ENCODE assay signal across 28 cellular contexts in genomic region chr1:110058591-110058990, GRCh38. TPM values are rescaled to one million over a fixed set of nuclear protein-coding genes. Genes with fewer than 3 reads are reported as not detected.
DNase-seq lines count a peak whose midpoint lies in the region; ATAC-seq and TF ChIP-seq lines count a peak whose summit lies in the region.
"Had no signal": no experiment of that assay in that cellular context is flagged by ENCODE, and none has a peak within 500 bp of the region (broad histone marks: within the 10 kb centered on the region; RNA-seq: fewer than 3 reads in every experiment).

No MANE protein-coding gene starts in this region.

- dilution Hi-C loops in mammary epithelial cell (cut with HindIII; ENCODE audit: low sequenced_read_pairs): no loop called here

- H3K4me3 Mint-ChIP-seq in MCF 10A (ENCODE audit: unreplicated experiment) (no peak overlapping the region), type B pancreatic cell (peak overlapping the region; percentile 42), GM23338 (no peak overlapping the region)
- H3K4me3 Mint-ChIP-seq in activated T-helper 17 cell treated with anti-CD3 and anti-CD28 coated beads, Interleukin-2, amount 50 U/mL, for 72 hours: no peak overlapping the region
- H3K4me3 Mint-ChIP-seq in CD8-positive, alpha-beta memory T cell: no peak overlapping the region
- H3K4me3 Mint-ChIP-seq: activated CD8-positive, alpha-beta T cell treated with anti-CD3 and anti-CD28 coated beads, Interleukin-2, amount 10 ng/mL, durations not matched to agents 7 days and 5 days; activated naive CD4-positive, alpha-beta T cell treated with anti-CD3 and anti-CD28 coated beads, Interleukin-2, amount 50 U/mL, for 24 hours; effector memory CD8-positive, alpha-beta T cell had no signal

- POLR2A ChIA-PET in MCF 10A (lab: Yijun Ruan, JAX): interaction anchor here (1.4 kb wide), 1 partner anchor 24 kb away, joined by 5 read pairs; the partner anchor contains the start of gene STRIP1
- POLR2A ChIA-PET in CD8-positive, alpha-beta memory T cell (lab: Charles Lee): no interaction called here

- H3K4me1 Mint-ChIP-seq in MCF 10A (ENCODE audit: insufficient read depth, unreplicated experiment): no peaks in the 10 kb centered on the region
- H3K4me1 Mint-ChIP-seq in activated T-helper 17 cell treated with anti-CD3 and anti-CD28 coated beads, Interleukin-2, amount 50 U/mL, for 72 hours: peaks cover 4% of the 10 kb centered on the region
- peaks cover 52% of the 10 kb centered on the region for H3K4me1 Mint-ChIP-seq in type B pancreatic cell (ENCODE audit: unreplicated experiment)
- H3K4me1 Mint-ChIP-seq in CD8-positive, alpha-beta memory T cell: peaks cover 4 to 7% (median 5%) of the 10 kb centered on the region in 3 donors
- no peaks in the 10 kb centered on the region; the same call in 2 of the 3 replicates for H3K4me1 Mint-ChIP-seq in GM23338
- H3K4me1 Mint-ChIP-seq: activated naive CD4-positive, alpha-beta T cell treated with anti-CD3 and anti-CD28 coated beads, Interleukin-2, amount 50 U/mL, for 24 hours had no signal

- H3K9me2 ChIP-seq in hepatocyte (replicated peaks; ENCODE audit: insufficient read depth) (no peaks in the 10 kb centered on the region), GM23338 (ENCODE audit: insufficient read depth) (no peaks in the 10 kb centered on the region)

- CTCF ChIA-PET in MCF 10A (lab: Yijun Ruan, JAX): interaction anchor here (1.3 to 9.6 kb wide), 8 partner anchors 10 to 45 kb away, joined by 5 to 183 read pairs (median 8); partner anchors contain the start of gene STRIP1
- CTCF ChIA-PET in mammary epithelial cell (lab: Charles Lee; ENCODE audit: low non-redundant PET): no interaction called here
- CTCF ChIA-PET in CD8-positive, alpha-beta memory T cell (lab: Charles Lee): interaction anchor here (1.4 to 1.8 kb wide), 2 partner anchors 13 to 18 kb away, joined by 4 to 6 read pairs; no protein-coding TSS in a partner anchor

- H3K9me3 ChIP-seq in mammary epithelial cell (replicated peaks; ENCODE audit: insufficient read depth, low read length) (no peaks in the 10 kb centered on the region), hepatocyte (ENCODE audit: low read depth) (no peaks in the 10 kb centered on the region)
- no peaks in the 10 kb centered on the region for H3K9me3 ChIP-seq in CD8-positive, alpha-beta memory T cell (ENCODE audit: low read length)
- H3K9me3 ChIP-seq: MG63, right lobe of liver, upper lobe of left lung had no signal

- BruUV-seq in MCF 10A (replicated peaks; lab: Mats Ljungman, UMichigan) (no TSS peak), mammary epithelial cell (replicated peaks; lab: Mats Ljungman, UMichigan) (no TSS peak)

- TF ChIP-seq CTCF in MCF 10A (IDR thresholded peaks at IDR 0.05; ENCODE audit: unreplicated experiment) (no peak), mammary epithelial cell (conservative IDR thresholded peaks at IDR 0.05 in 1 of 2, IDR thresholded peaks at IDR 0.05 in 1 of 2; ENCODE audit: extremely low read depth in 1 of 2, insufficient read depth in 1 of 2, low read depth in 1 of 2, low read length in 2 of 2) (no peak), hepatocyte (IDR thresholded peaks at IDR 0.05; ENCODE audit: poor library complexity) (no peak), type B pancreatic cell (conservative IDR thresholded peaks at IDR 0.05) (no peak), GM23338 (conservative IDR thresholded peaks at IDR 0.05; ENCODE audit: low read depth in 2 of 2) (no peak)

- intact Hi-C loops in MCF 10A (cut with micrococcal nuclease) (loop anchor here (10.0 kb wide), 1 partner anchor 436 kb away; no protein-coding TSS in a partner anchor), mammary epithelial cell (cut with micrococcal nuclease) (no loop called here)

- no peak overlapping the region for H3K4me2 ChIP-seq in mammary epithelial cell (ENCODE audit: insufficient read depth, low read depth, low read length)
- no peak overlapping the region for H3K4me2 ChIP-seq in hepatocyte
- H3K4me2 ChIP-seq in GM23338: no peak overlapping the region

- H3K36me3 ChIP-seq in mammary epithelial cell (ENCODE audit: insufficient read depth, low read length) (peaks cover 19% of the 10 kb centered on the region), hepatocyte (replicated peaks; ENCODE audit: insufficient read depth, low read depth) (no peaks in the 10 kb centered on the region), GM23338 (ENCODE audit: insufficient read depth) (peaks cover 20% of the 10 kb centered on the region)
- H3K36me3 ChIP-seq in CD8-positive, alpha-beta memory T cell (ENCODE audit: insufficient read depth, low read length): peaks cover 35% of the 10 kb centered on the region

- 0% methylated on average over 1 of the region's 1 CpG for WGBS in mammary epithelial cell (ENCODE audit: low coverage, missing lambda C conversion rate)
- WGBS in hepatocyte (ENCODE audit: low lambda C conversion rate, missing lambda C conversion rate): 79% methylated on average over 1 of the region's 1 CpG

- H4K20me1 ChIP-seq in mammary epithelial cell (ENCODE audit: insufficient read depth, low read length) (no peaks in the 10 kb centered on the region), hepatocyte (ENCODE audit: insufficient read depth, poor library complexity, severe bottlenecking) (peaks cover 2% of the 10 kb centered on the region), GM23338 (replicated peaks; ENCODE audit: insufficient read depth) (peaks cover 14% of the 10 kb centered on the region)

- H3K36me3 Mint-ChIP-seq in MCF 10A (ENCODE audit: insufficient read depth, unreplicated experiment) (peaks cover 52% of the 10 kb centered on the region), type B pancreatic cell (peaks cover 34% of the 10 kb centered on the region), GM23338 (ENCODE audit: low read depth) (peaks cover 64% of the 10 kb centered on the region)
- peaks cover 63% of the 10 kb centered on the region for H3K36me3 Mint-ChIP-seq in activated T-helper 17 cell treated with anti-CD3 and anti-CD28 coated beads, Interleukin-2, amount 50 U/mL, for 72 hours (ENCODE audit: low read depth)
- peaks cover 10 to 68% (median 13%) of the 10 kb centered on the region in 3 donors for H3K36me3 Mint-ChIP-seq in CD8-positive, alpha-beta memory T cell

- no peaks in the 10 kb centered on the region for H3K9me3 Mint-ChIP-seq in MCF 10A (ENCODE audit: unreplicated experiment)
- H3K9me3 Mint-ChIP-seq in activated T-helper 17 cell treated with anti-CD3 and anti-CD28 coated beads, Interleukin-2, amount 50 U/mL, for 72 hours: no peaks in the 10 kb centered on the region
- no peaks in the 10 kb centered on the region for H3K9me3 Mint-ChIP-seq in type B pancreatic cell
- no peaks in the 10 kb centered on the region for H3K9me3 Mint-ChIP-seq in CD8-positive, alpha-beta memory T cell
- no peaks in the 10 kb centered on the region for H3K9me3 Mint-ChIP-seq in GM23338
- H3K9me3 Mint-ChIP-seq: activated naive CD4-positive, alpha-beta T cell treated with anti-CD3 and anti-CD28 coated beads, Interleukin-2, amount 50 U/mL, for 24 hours; effector memory CD8-positive, alpha-beta T cell had no signal

- H3K27me3 ChIP-seq in mammary epithelial cell (ENCODE audit: insufficient read depth, low read length) (no peaks in the 10 kb centered on the region), hepatocyte (no peaks in the 10 kb centered on the region), GM23338 (ENCODE audit: insufficient read depth) (no peaks in the 10 kb centered on the region)
- H3K27me3 ChIP-seq in CD8-positive, alpha-beta memory T cell (ENCODE audit: insufficient read depth, low read length, poor library complexity, severe bottlenecking): no peaks in the 10 kb centered on the region
- H3K27me3 ChIP-seq: MG63, right lobe of liver, upper lobe of left lung had no signal

- H3K9ac ChIP-seq in mammary epithelial cell (ENCODE audit: insufficient read depth, low read length): no peak overlapping the region

- H3K27ac Mint-ChIP-seq in MCF 10A (ENCODE audit: low read depth, unreplicated experiment): peak overlapping the region; percentile 32
- H3K27ac Mint-ChIP-seq in activated T-helper 17 cell treated with anti-CD3 and anti-CD28 coated beads, Interleukin-2, amount 50 U/mL, for 72 hours: peak overlapping the region; percentile 42
- peak overlapping the region; percentile 28 for H3K27ac Mint-ChIP-seq in type B pancreatic cell
- peak overlapping the region in 3 of 8 donors; percentile 0 to 53 (median 39) for H3K27ac Mint-ChIP-seq in CD8-positive, alpha-beta memory T cell
- no peak overlapping the region for H3K27ac Mint-ChIP-seq in GM23338
- H3K27ac Mint-ChIP-seq: activated CD8-positive, alpha-beta T cell treated with anti-CD3 and anti-CD28 coated beads, Interleukin-2, amount 10 ng/mL, durations not matched to agents 7 days and 5 days; activated naive CD4-positive, alpha-beta T cell treated with anti-CD3 and anti-CD28 coated beads, Interleukin-2, amount 50 U/mL, for 24 hours had no signal

- H3K27ac ChIP-seq in mammary epithelial cell (ENCODE audit: insufficient read depth, low read depth, low read length) (no peak overlapping the region), hepatocyte (peak overlapping the region; percentile 45), GM23338 (ENCODE audit: low read depth) (no peak overlapping the region)
- H3K27ac ChIP-seq in CD8-positive, alpha-beta memory T cell (ENCODE audit: low read depth, low read length): no peak overlapping the region
- H3K27ac ChIP-seq: right lobe of liver, upper lobe of left lung had no signal

- H3K4me3 ChIP-seq in mammary epithelial cell (replicated peaks in 1 of 3; ENCODE audit: insufficient read depth in 1 of 3, low read depth in 2 of 3, low read length in 3 of 3): no peak overlapping the region
- no peak overlapping the region for H3K4me3 ChIP-seq in hepatocyte
- H3K4me3 ChIP-seq in CD8-positive, alpha-beta memory T cell (ENCODE audit: low read length): no peak overlapping the region
- H3K4me3 ChIP-seq in GM23338: no peak overlapping the region
- H3K4me3 ChIP-seq: MG63, right lobe of liver, upper lobe of left lung had no signal

- H3K27me3 Mint-ChIP-seq in MCF 10A (ENCODE audit: insufficient read depth, unreplicated experiment) (no peaks in the 10 kb centered on the region), type B pancreatic cell (peaks cover under 1% of the 10 kb centered on the region), GM23338 (ENCODE audit: insufficient read depth, low read depth, poor library complexity) (peaks cover 12% of the 10 kb centered on the region)
- H3K27me3 Mint-ChIP-seq in activated T-helper 17 cell treated with anti-CD3 and anti-CD28 coated beads, Interleukin-2, amount 50 U/mL, for 72 hours: no peaks in the 10 kb centered on the region
- no peaks in the 10 kb centered on the region for H3K27me3 Mint-ChIP-seq in CD8-positive, alpha-beta memory T cell
- H3K27me3 Mint-ChIP-seq: activated naive CD4-positive, alpha-beta T cell treated with anti-CD3 and anti-CD28 coated beads, Interleukin-2, amount 50 U/mL, for 24 hours; effector memory CD8-positive, alpha-beta T cell had no signal

- H2AFZ ChIP-seq in mammary epithelial cell (ENCODE audit: low read depth, low read length) (no peak overlapping the region), hepatocyte (no peak overlapping the region), GM23338 (no peak overlapping the region)

- DNase-seq in MCF 10A (ENCODE audit: unreplicated experiment): no peak
- no peak for DNase-seq in mammary epithelial cell
- no peak for DNase-seq in hepatocyte (ENCODE audit: low spot score)
- no peak for DNase-seq in type B pancreatic cell (ENCODE audit: extremely low spot score, unreplicated experiment)
- DNase-seq in CD8-positive, alpha-beta memory T cell: no peak
- DNase-seq in COLO668 (lab: John Stamatoyannopoulos, UW; ENCODE audit: unreplicated experiment): no peak
- no peak for DNase-seq in GM23338 (ENCODE audit: low spot score)
- DNase-seq: activated CD8-positive, alpha-beta T cell treated with anti-CD3 and anti-CD28 coated beads, Interleukin-2, amount 10 ng/mL, durations not matched to agents 7 days and 5 days; cortex of kidney; DMS153; effector memory CD8-positive, alpha-beta T cell; erythroblast; glutamatergic neuron; MG63; NCI-H2029 treated with DMSO at 0.1 percent for 48 hours; NCI-H2227 treated with DMSO at 0.1 percent for 48 hours; NCI-H526 treated with DMSO at 0.1 percent for 48 hours; right lobe of liver; Right ventricle myocardium superior; stimulated activated CD4-positive, alpha-beta T cell treated with anti-CD3 and anti-CD28 coated beads, Interleukin-12 subunit alpha, Interleukin-12 subunit beta, amount 100 ng/mL, for 4 hours; stimulated activated CD4-positive, alpha-beta T cell treated with anti-CD3 and anti-CD28 coated beads, Interleukin-4, amount 100 ng/mL, for 1 hour; upper lobe of left lung had no signal

- no peak for ATAC-seq in activated T-helper 17 cell treated with anti-CD3 and anti-CD28 coated beads, Interleukin-2, amount 50 U/mL, for 72 hours (replicated peaks)
- no peak for ATAC-seq in GM23338
- ATAC-seq: activated CD8-positive, alpha-beta T cell treated with anti-CD3 and anti-CD28 coated beads, Interleukin-2, amount 10 ng/mL, durations not matched to agents 7 days and 5 days; effector memory CD8-positive, alpha-beta T cell had no signal

- H3F3A ChIP-seq in GM23338 (replicated peaks; ENCODE audit: low read depth): no peaks in the 10 kb centered on the region

- H3K79me2 ChIP-seq in mammary epithelial cell (ENCODE audit: insufficient read depth, low read length) (no peaks in the 10 kb centered on the region), hepatocyte (no peaks in the 10 kb centered on the region), GM23338 (replicated peaks; ENCODE audit: insufficient read depth) (no peaks in the 10 kb centered on the region)

- in situ Hi-C loops in mammary epithelial cell (cut with MboI; ENCODE audit: low sequenced_read_pairs in 2 of 2): loop anchor here in 1 of 2 donors (10.0 kb wide), 1 partner anchor 46 kb away; no protein-coding TSS in a partner anchor

- H3K4me1 ChIP-seq in mammary epithelial cell (ENCODE audit: insufficient read depth, low read length) (peaks cover 24% of the 10 kb centered on the region), hepatocyte (ENCODE audit: insufficient read depth) (peaks cover 7% of the 10 kb centered on the region), GM23338 (ENCODE audit: insufficient read depth) (no peaks in the 10 kb centered on the region)
- no peaks in the 10 kb centered on the region for H3K4me1 ChIP-seq in CD8-positive, alpha-beta memory T cell (ENCODE audit: insufficient read depth, low read length)
- H3K4me1 ChIP-seq: right lobe of liver, upper lobe of left lung had no signal

RNA-seq across cellular contexts. Expression of gene ALX3, which starts 11.9 kb away (rescaled TPM):
- total RNA-seq in MCF 10A (2022) (not detected in 2 replicates), mammary epithelial cell (not detected), hepatocyte (0.27 and 1.6 TPM in 2 replicates), type B pancreatic cell (ENCODE audit: low replicate concordance) (1.4 and 19.8 TPM in 2 replicates)
- polyA plus RNA-seq in mammary epithelial cell (not detected), hepatocyte (0.36 and 0.92 TPM in 2 replicates), GM23338 (2016; fragmentation: Nextera tagmentation; extraction: Ambion mirVana) (0.17 TPM in 1 of 2 replicates, not detected in the other)
- polyA minus RNA-seq in mammary epithelial cell: not detected
- total RNA-seq in activated T-helper 17 cell treated with anti-CD3 and anti-CD28 coated beads, Interleukin-2, amount 50 U/mL, for 72 hours: not detected
- not detected for total RNA-seq in CD8-positive, alpha-beta memory T cell
- not detected for polyA plus RNA-seq in CD8-positive, alpha-beta memory T cell
- not detected in 2 replicates for total RNA-seq in GM23338 (2014; rRNA removed; shearing (Covaris generic))
- total RNA-seq: A172; activated CD8-positive, alpha-beta T cell treated with anti-CD3 and anti-CD28 coated beads, Interleukin-2, amount 10 ng/mL, durations not matched to agents 7 days and 5 days; H1; posterior vena cava; right lobe of liver; Right ventricle myocardium superior had no signal

RNA-seq across cellular contexts. Expression of gene STRIP1, which starts 24.2 kb away (rescaled TPM):
- 35.6 and 40.6 TPM in 2 replicates for total RNA-seq in MCF 10A (2022)
- 10 to 100 TPM; 39.4 to 51.3 TPM for total RNA-seq in mammary epithelial cell
- 24.9 TPM for polyA plus RNA-seq in mammary epithelial cell
- polyA minus RNA-seq in mammary epithelial cell: 26.5 TPM
- total RNA-seq in activated T-helper 17 cell treated with anti-CD3 and anti-CD28 coated beads, Interleukin-2, amount 50 U/mL, for 72 hours: 10 to 100 TPM; 21.4 to 31.1 TPM
- total RNA-seq in hepatocyte: 44.6 and 49.0 TPM in 2 replicates
- polyA plus RNA-seq in hepatocyte: 29.1 and 38.0 TPM in 2 replicates
- total RNA-seq in type B pancreatic cell (ENCODE audit: low replicate concordance): 46.7 and 69.2 TPM in 2 replicates
- total RNA-seq in CD8-positive, alpha-beta memory T cell: 10 to 100 TPM; 35.1 to 37.3 TPM
- polyA plus RNA-seq in CD8-positive, alpha-beta memory T cell: 27.7 TPM
- total RNA-seq in GM23338 (2014; rRNA removed; shearing (Covaris generic)): 50.6 and 63.1 TPM in 2 replicates
- polyA plus RNA-seq in GM23338 (2016; fragmentation: Nextera tagmentation; extraction: Ambion mirVana): 13.5 and 17.2 TPM in 2 replicates

RNA-seq across cellular contexts. Expression of gene UBL4B, which starts 53.7 kb away (rescaled TPM):
- total RNA-seq in MCF 10A (2022): not detected in 2 replicates
- total RNA-seq in mammary epithelial cell: not detected
- polyA plus RNA-seq in mammary epithelial cell: not detected
- polyA minus RNA-seq in mammary epithelial cell: not detected
- total RNA-seq in activated T-helper 17 cell treated with anti-CD3 and anti-CD28 coated beads, Interleukin-2, amount 50 U/mL, for 72 hours: not detected
- total RNA-seq in hepatocyte: not detected in 2 replicates
- polyA plus RNA-seq in hepatocyte: not detected in 2 replicates
- 1.0 TPM in 1 of 2 replicates, not detected in the other for total RNA-seq in type B pancreatic cell (ENCODE audit: low replicate concordance)
- total RNA-seq in CD8-positive, alpha-beta memory T cell: not detected
- polyA plus RNA-seq in CD8-positive, alpha-beta memory T cell: not detected
- not detected in 2 replicates for total RNA-seq in GM23338 (2014; rRNA removed; shearing (Covaris generic))
- polyA plus RNA-seq in GM23338 (2016; fragmentation: Nextera tagmentation; extraction: Ambion mirVana): not detected in 2 replicates
- total RNA-seq: activated CD8-positive, alpha-beta T cell treated with anti-CD3 and anti-CD28 coated beads, Interleukin-2, amount 10 ng/mL, durations not matched to agents 7 days and 5 days; cardiac septum; H1; right lobe of liver; Right ventricle myocardium superior; upper lobe of left lung had no signal
